8 cellular contexts compared by ENCODE assay signal in genomic region chr13:18971576-18972219, GRCh38.
"Had no signal": no experiment of that assay in that cellular context is flagged by ENCODE, and none has a peak within 500 bp of the region (broad histone marks: within the 10 kb centered on the region; RNA-seq: fewer than 3 reads in every experiment).

No MANE protein-coding gene starts in this region.

- H3K9ac ChIP-seq: GM23248 had no signal

- H3K4me3 ChIP-seq: GM23248, HAP-1 had no signal

- H3K27ac ChIP-seq: GM23248, HL-60 had no signal

- H3K36me3 ChIP-seq: HAP-1 had no signal

- DNase-seq: GM23248, GOT3, H7, HFFc6 had no signal

- ATAC-seq: HCT116, HepG2 had no signal

- H3K4me1 ChIP-seq: HAP-1 had no signal
